Comparison of ENCODE assay signal across 8 cellular contexts in the genomic region with DNA sequence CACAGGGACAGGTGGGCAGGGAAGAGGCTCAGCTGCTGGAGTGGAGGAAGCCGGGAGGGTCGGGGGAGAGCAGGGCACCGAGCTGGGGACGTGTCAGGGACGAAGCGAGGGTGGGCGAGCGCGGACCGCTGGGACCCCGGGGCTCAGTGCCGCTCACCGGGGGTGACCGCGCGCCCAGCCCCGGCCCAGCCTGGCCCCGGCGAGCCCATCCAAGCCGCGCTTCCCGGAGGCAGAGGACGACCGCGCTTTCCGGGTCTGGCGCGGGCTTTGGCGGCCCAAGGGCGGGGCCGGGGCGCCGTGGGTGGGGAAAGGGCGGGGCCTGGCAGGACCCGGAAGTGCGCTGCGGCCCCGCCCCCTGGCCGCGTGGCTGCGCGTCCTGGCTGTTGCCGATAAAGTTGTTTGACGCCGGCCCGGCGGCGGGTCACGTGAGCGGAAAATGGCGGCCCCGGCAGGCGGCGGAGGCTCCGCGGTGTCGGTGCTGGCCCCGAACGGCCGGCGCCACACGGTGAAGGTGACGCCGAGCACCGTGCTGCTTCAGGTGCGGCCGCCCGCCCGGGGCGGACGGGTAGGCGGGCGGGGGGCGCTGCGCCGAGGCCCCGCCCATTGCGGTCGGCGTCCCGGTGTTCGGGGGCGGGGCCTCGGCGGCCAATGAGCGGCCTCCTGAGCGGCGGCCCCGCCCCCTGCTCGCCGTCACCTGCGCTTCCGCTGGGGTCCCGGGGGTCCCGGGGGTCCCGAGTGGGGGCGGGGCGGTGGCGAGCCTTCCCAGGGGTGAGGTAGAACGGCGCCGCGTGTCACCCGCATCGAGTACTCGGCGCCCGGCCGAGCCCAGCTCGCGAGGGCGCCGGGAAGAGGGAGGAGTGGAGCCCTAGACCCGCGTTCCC. TPM values are rescaled to one million over a fixed set of nuclear protein-coding genes. Genes with fewer than 3 reads are reported as not detected.
DNase-seq lines count a peak whose midpoint lies in the region; ATAC-seq and TF ChIP-seq lines count a peak whose summit lies in the region.

A gene with protein sequence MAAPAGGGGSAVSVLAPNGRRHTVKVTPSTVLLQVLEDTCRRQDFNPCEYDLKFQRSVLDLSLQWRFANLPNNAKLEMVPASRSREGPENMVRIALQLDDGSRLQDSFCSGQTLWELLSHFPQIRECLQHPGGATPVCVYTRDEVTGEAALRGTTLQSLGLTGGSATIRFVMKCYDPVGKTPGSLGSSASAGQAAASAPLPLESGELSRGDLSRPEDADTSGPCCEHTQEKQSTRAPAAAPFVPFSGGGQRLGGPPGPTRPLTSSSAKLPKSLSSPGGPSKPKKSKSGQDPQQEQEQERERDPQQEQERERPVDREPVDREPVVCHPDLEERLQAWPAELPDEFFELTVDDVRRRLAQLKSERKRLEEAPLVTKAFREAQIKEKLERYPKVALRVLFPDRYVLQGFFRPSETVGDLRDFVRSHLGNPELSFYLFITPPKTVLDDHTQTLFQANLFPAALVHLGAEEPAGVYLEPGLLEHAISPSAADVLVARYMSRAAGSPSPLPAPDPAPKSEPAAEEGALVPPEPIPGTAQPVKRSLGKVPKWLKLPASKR (plus strand): TSS at position 419 of the 881 bp plus-strand sequence. CDS start 18 bp downstream, at position 437.

- H3K9ac ChIP-seq in iPS-15b (ENCODE audit: low read depth, low read length) = peak within 1 kb of the TSS; percentile 70

- intact Hi-C loops in body of pancreas (cut with DNase I) = no loop called here

- H3K4me1 ChIP-seq in body of pancreas (peaks cover 20% of the 10 kb centered on the region), iPS-15b (ENCODE audit: control insufficient read depth, insufficient read depth, low read length) (peaks cover 2% of the 10 kb centered on the region)

- peak within 1 kb of the TSS; percentile 70 for H3K4me3 ChIP-seq in body of pancreas
- H3K4me3 ChIP-seq in iPS-15b (ENCODE audit: low read depth, low read length) = peak within 1 kb of the TSS; percentile 77
- peak within 1 kb of the TSS; percentile 82 for H3K4me3 ChIP-seq in skeletal muscle cell (ENCODE audit: low read depth, low read length)

- no peaks in the 10 kb centered on the region for H3K36me3 ChIP-seq in body of pancreas (replicated peaks in 1 of 2; ENCODE audit: insufficient read depth in 1 of 2, low read depth in 2 of 2)
- H3K36me3 ChIP-seq in iPS-15b (ENCODE audit: control insufficient read depth, insufficient read depth, low read length) = no peaks in the 10 kb centered on the region

- ATAC-seq in HG02970 (IDR thresholded peaks at IDR 0.05; ENCODE audit: low FRiP score, unreplicated experiment) = peak; percentile 88
- ATAC-seq in body of pancreas = peak; percentile 94

- peak; percentile 79 to 89 (median 83) for TF ChIP-seq POLR2A in body of pancreas (IDR thresholded peaks at IDR 0.05)

- peak within 1 kb of the TSS; percentile 88 to 94 (median 92) for H3K27ac ChIP-seq in body of pancreas

- no peaks in the 10 kb centered on the region for H3K27me3 ChIP-seq in body of pancreas
- peaks cover 19% of the 10 kb centered on the region for H3K27me3 ChIP-seq in iPS-15b (ENCODE audit: control insufficient read depth, insufficient read depth, low read length)

- H3K9me3 ChIP-seq in body of pancreas = no peaks in the 10 kb centered on the region
- H3K9me3 ChIP-seq in iPS-15b (ENCODE audit: control insufficient read depth, insufficient read depth, low read length) = no peaks in the 10 kb centered on the region

- DNase-seq in NCI-H187 (lab: John Stamatoyannopoulos, UW) (peak; percentile 80 to 81), NCI-H187 treated with DMSO at 0.1 percent for 48 hours (lab: John Stamatoyannopoulos, UW) (no peak), NCI-H2081 treated with DMSO at 0.1 percent for 48 hours (lab: John Stamatoyannopoulos, UW) (peak; percentile 51), UCSD-AML1 (lab: John Stamatoyannopoulos, UW; ENCODE audit: unreplicated experiment) (peak; percentile 93), body of pancreas (peak; percentile 92 to 95 (median 94)), skeletal muscle cell (ENCODE audit: low read depth) (peak; percentile 74)

- peak in 1 of 7 experiments; percentile 17 for TF ChIP-seq CTCF in body of pancreas (IDR thresholded peaks at IDR 0.05)

- 0% methylated on average over 3 to 108 of the region's 115 CpGs for WGBS in body of pancreas, 2 donors

RNA-seq across cellular contexts. Expression of the gene that starts here (rescaled TPM):
- total RNA-seq in body of pancreas = 10 to 100 TPM; 17.9 to 57.4 TPM
